In genomic region chr16:71412270-71413160, GRCh38 we compare ENCODE assay signal across 8 cellular contexts. TPM values are rescaled to one million over a fixed set of nuclear protein-coding genes. Genes with fewer than 3 reads are reported as not detected.
DNase-seq lines count a peak whose midpoint lies in the region; ATAC-seq and TF ChIP-seq lines count a peak whose summit lies in the region.

No MANE protein-coding gene starts in this region.

- ATAC-seq in HG02798 (IDR thresholded peaks at IDR 0.05; ENCODE audit: poor library complexity, unreplicated experiment), result peak; percentile 53
- ATAC-seq in GM21447 (IDR thresholded peaks at IDR 0.05; ENCODE audit: unreplicated experiment), result no peak

- H3K4me3 ChIP-seq in colonic mucosa, result no peak overlapping the region

- H3K27ac ChIP-seq in colonic mucosa, result no peak overlapping the region

- H3K36me3 ChIP-seq in colonic mucosa, result no peaks in the 10 kb centered on the region

- TF ChIP-seq CTCF in colonic mucosa (IDR thresholded peaks at IDR 0.05), result peak; percentile 87

- intact Hi-C loops in colonic mucosa (cut with DNase I), result loop anchor here (5.0 kb wide), 2 partner anchors 85 to 200 kb away; no protein-coding TSS in a partner anchor

- H3K9me3 ChIP-seq in colonic mucosa, result no peaks in the 10 kb centered on the region

- H3K9ac ChIP-seq in colonic mucosa (ENCODE audit: low read depth in 2 of 2, low read length in 2 of 2), result no peak overlapping the region

- DNase-seq in DMS114 treated with DMSO at 0.1 percent for 48 hours (lab: John Stamatoyannopoulos, UW; ENCODE audit: unreplicated experiment) (peak; percentile 77), NCI-H446 treated with DMSO at 0.1 percent for 48 hours (lab: John Stamatoyannopoulos, UW) (peak; percentile 5), colonic mucosa (peak; percentile 80), left kidney (ENCODE audit: low read depth, low spot score) (peak; percentile 91)
- DNase-seq in activated CD4-positive, alpha-beta T cell treated with anti-CD3 and anti-CD28 coated beads for 4 hours, result peak; percentile 61 to 78
- DNase-seq in stimulated activated CD4-positive, alpha-beta T cell treated with anti-CD3 and anti-CD28 coated beads, Interleukin-2, amount 100 ng/mL, for 4 hours (ENCODE audit: low read depth), result peak; percentile 52

- H3K4me1 ChIP-seq in colonic mucosa, result no peaks in the 10 kb centered on the region

- no peaks in the 10 kb centered on the region for H3K27me3 ChIP-seq in colonic mucosa

RNA-seq across cellular contexts. Expression of gene TLE7, which starts 29.3 kb away (rescaled TPM):
- total RNA-seq in colonic mucosa, result not detected

RNA-seq across cellular contexts. Expression of gene ZNF23, which starts 49.5 kb away (rescaled TPM):
- 1 to 10 TPM; 5.8 to 6.4 TPM for total RNA-seq in colonic mucosa

RNA-seq across cellular contexts. Expression of gene CALB2, which starts 54.0 kb away (rescaled TPM):
- 1 to 10 TPM in 1 of 2 donors, under 1 TPM in 1; 0.74 to 2.8 TPM for total RNA-seq in colonic mucosa

Comparison
In these comparisons a context has a peak if more than half of its experiments do, and no peak if none do; other contexts are left out.
1. DNase-seq: peak in every context shown above with its lines; median percentile 91 in left kidney; 80 in colonic mucosa; 77 in DMS114 treated with DMSO at 0.1 percent for 48 hours; 70 in activated CD4-positive, alpha-beta T cell treated with anti-CD3 and anti-CD28 coated beads for 4 hours; 52 in stimulated activated CD4-positive, alpha-beta T cell treated with anti-CD3 and anti-CD28 coated beads, Interleukin-2, amount 100 ng/mL, for 4 hours; 5 in NCI-H446 treated with DMSO at 0.1 percent for 48 hours.